Comparison of ENCODE assay signal across 15 cellular contexts in the genomic region with DNA sequence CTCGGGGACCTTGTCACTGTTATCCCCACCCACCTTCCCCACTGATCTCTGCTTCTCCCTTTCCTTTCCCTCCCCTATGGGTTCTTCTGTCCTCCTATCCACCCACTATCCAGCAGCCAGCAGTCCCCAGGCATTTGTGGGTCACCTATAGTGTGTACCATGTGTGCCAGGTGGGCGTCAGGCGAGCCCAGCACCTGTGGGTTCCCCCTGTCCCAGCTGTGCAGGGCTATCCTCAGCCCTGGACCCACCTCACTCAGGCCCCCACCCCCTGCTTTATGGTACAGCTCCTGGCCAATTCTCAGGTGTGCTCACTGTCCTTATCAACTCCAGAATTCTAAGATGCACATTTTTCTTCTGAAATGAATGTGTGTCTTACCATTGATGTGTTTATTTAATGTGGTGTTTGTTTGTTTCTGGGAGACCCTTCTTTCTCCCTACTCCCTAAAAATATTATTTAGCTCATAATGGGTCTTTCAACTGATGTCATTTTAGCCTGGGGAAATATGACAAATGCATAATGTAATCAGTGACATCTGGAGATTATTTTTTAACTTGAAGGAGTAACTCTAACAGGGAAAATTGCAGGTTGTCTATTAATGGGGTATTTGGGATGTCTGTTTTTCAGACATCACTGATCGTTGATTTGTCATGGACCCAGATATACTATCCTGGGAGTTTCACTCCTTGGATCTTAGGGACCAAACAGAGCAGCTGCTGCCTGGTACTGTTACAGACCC.
DNase-seq lines count a peak whose midpoint lies in the region; ATAC-seq and TF ChIP-seq lines count a peak whose summit lies in the region.
"Had no signal": no experiment of that assay in that cellular context is flagged by ENCODE, and none has a peak within 500 bp of the region (broad histone marks: within the 10 kb centered on the region; RNA-seq: fewer than 3 reads in every experiment).

No MANE protein-coding gene starts in this region.

- H3K4me2 ChIP-seq in OCI-LY3 (ENCODE audit: low read length), result peak overlapping the region; percentile 8; the same call in 1 of the 2 replicates

- H3K36me3 Mint-ChIP-seq in natural killer cell, result no peaks in the 10 kb centered on the region
- H3K36me3 Mint-ChIP-seq in natural killer cell treated with Interleukin-12 subunit alpha and Interleukin-12 subunit beta and Interleukin-15 and Interleukin-18, amount 100 ng/mL, for 72 hours, result no peaks in the 10 kb centered on the region
- no peaks in the 10 kb centered on the region for H3K36me3 Mint-ChIP-seq in activated T-cell treated with anti-CD3 and anti-CD28 coated beads, Interleukin-2, amount 50 U/mL, for 72 hours (ENCODE audit: insufficient read depth in 2 of 2)
- H3K36me3 Mint-ChIP-seq in activated CD8-positive, alpha-beta T cell treated with anti-CD3 and anti-CD28 coated beads for 36 hours (ENCODE audit: low read depth), result no peaks in the 10 kb centered on the region
- H3K36me3 Mint-ChIP-seq: CD14-positive monocyte; CD8-positive, alpha-beta T cell had no signal

- no peak overlapping the region for H2AFZ ChIP-seq in OCI-LY3 (ENCODE audit: low read depth, low read length)
- H2AFZ ChIP-seq: GM23248 had no signal

- H3K79me2 ChIP-seq in OCI-LY3 (ENCODE audit: low read length), result no peaks in the 10 kb centered on the region

- peak overlapping the region; percentile 67 to 77 for H3K27ac Mint-ChIP-seq in natural killer cell
- H3K27ac Mint-ChIP-seq in natural killer cell treated with Interleukin-12 subunit alpha and Interleukin-12 subunit beta and Interleukin-15 and Interleukin-18, amount 100 ng/mL, for 72 hours, result peak overlapping the region in 1 of 2 donors; percentile 57
- H3K27ac Mint-ChIP-seq in activated T-cell treated with anti-CD3 and anti-CD28 coated beads, Interleukin-2, amount 50 U/mL, for 72 hours, result no peak overlapping the region
- no peak overlapping the region for H3K27ac Mint-ChIP-seq in activated CD8-positive, alpha-beta T cell treated with anti-CD3 and anti-CD28 coated beads for 36 hours
- H3K27ac Mint-ChIP-seq: B cell; CD8-positive, alpha-beta T cell; H9 had no signal

- CTCF ChIA-PET in activated CD8-positive, alpha-beta T cell treated with anti-CD3 and anti-CD28 coated beads for 36 hours (lab: Charles Lee), result no interaction called here

- no peaks in the 10 kb centered on the region for H3K9me3 Mint-ChIP-seq in natural killer cell
- H3K9me3 Mint-ChIP-seq in natural killer cell treated with Interleukin-12 subunit alpha and Interleukin-12 subunit beta and Interleukin-15 and Interleukin-18, amount 100 ng/mL, for 72 hours, result no peaks in the 10 kb centered on the region
- no peaks in the 10 kb centered on the region for H3K9me3 Mint-ChIP-seq in activated T-cell treated with anti-CD3 and anti-CD28 coated beads, Interleukin-2, amount 50 U/mL, for 72 hours
- no peaks in the 10 kb centered on the region for H3K9me3 Mint-ChIP-seq in activated CD8-positive, alpha-beta T cell treated with anti-CD3 and anti-CD28 coated beads for 36 hours
- H3K9me3 Mint-ChIP-seq: CD14-positive monocyte; CD8-positive, alpha-beta T cell; H9 had no signal

- H3K27ac ChIP-seq in OCI-LY3 (ENCODE audit: low read length), result no peak overlapping the region
- no peak overlapping the region for H3K27ac ChIP-seq in vagina
- no peak overlapping the region for H3K27ac ChIP-seq in effector memory CD4-positive, alpha-beta T cell (ENCODE audit: insufficient read depth, low read length, poor library complexity, severe bottlenecking)
- H3K27ac ChIP-seq: GM23248 had no signal

- no peak overlapping the region for H3K9ac ChIP-seq in OCI-LY3 (ENCODE audit: low read length)
- H3K9ac ChIP-seq: GM23248 had no signal

- no peaks in the 10 kb centered on the region for H4K20me1 ChIP-seq in OCI-LY3 (ENCODE audit: insufficient read depth, low read length)

- peaks cover 71 to 73% of the 10 kb centered on the region in 2 donors for H3K4me1 Mint-ChIP-seq in natural killer cell
- peaks cover 12 to 46% of the 10 kb centered on the region in 2 donors for H3K4me1 Mint-ChIP-seq in natural killer cell treated with Interleukin-12 subunit alpha and Interleukin-12 subunit beta and Interleukin-15 and Interleukin-18, amount 100 ng/mL, for 72 hours (ENCODE audit: low read depth in 2 of 2)
- no peaks in the 10 kb centered on the region for H3K4me1 Mint-ChIP-seq in activated T-cell treated with anti-CD3 and anti-CD28 coated beads, Interleukin-2, amount 50 U/mL, for 72 hours (ENCODE audit: low read depth)
- no peaks in the 10 kb centered on the region for H3K4me1 Mint-ChIP-seq in activated CD8-positive, alpha-beta T cell treated with anti-CD3 and anti-CD28 coated beads for 36 hours (ENCODE audit: low read depth)
- H3K4me1 Mint-ChIP-seq: B cell, CD14-positive monocyte had no signal

- TF ChIP-seq CTCF in natural killer cell (IDR thresholded peaks at IDR 0.05), result no peak
- no peak for TF ChIP-seq CTCF in OCI-LY3 (IDR thresholded peaks at IDR 0.05; ENCODE audit: low read depth, low read length)
- no peak for TF ChIP-seq CTCF in vagina (IDR thresholded peaks at IDR 0.05)
- TF ChIP-seq CTCF in activated CD8-positive, alpha-beta T cell treated with anti-CD3 and anti-CD28 coated beads for 36 hours (IDR thresholded peaks at IDR 0.05), result no peak

- H3K4me1 ChIP-seq in OCI-LY3 (ENCODE audit: low read length) (peaks cover 36% of the 10 kb centered on the region), vagina (no peaks in the 10 kb centered on the region)
- H3K4me1 ChIP-seq in effector memory CD4-positive, alpha-beta T cell (ENCODE audit: control insufficient read depth, insufficient read depth, low read length, poor library complexity, severe bottlenecking), result no peaks in the 10 kb centered on the region
- H3K4me1 ChIP-seq: Caco-2 had no signal

- POLR2A ChIA-PET in activated CD8-positive, alpha-beta T cell treated with anti-CD3 and anti-CD28 coated beads for 36 hours (lab: Charles Lee), result no interaction called here

- H3K27me3 ChIP-seq in OCI-LY3 (ENCODE audit: low read depth, low read length), result 0 out of 2 replicates have a peak, but pooled peaks cover 5% of the 10 kb centered on the region
- H3K27me3 ChIP-seq in vagina, result no peaks in the 10 kb centered on the region
- H3K27me3 ChIP-seq in effector memory CD4-positive, alpha-beta T cell (replicated peaks; ENCODE audit: control insufficient read depth, insufficient read depth, low read length, poor library complexity, severe bottlenecking), result no peaks in the 10 kb centered on the region

- intact Hi-C loops in natural killer cell (cut with micrococcal nuclease) (no loop called here), vagina (cut with DNase I) (no loop called here)
- intact Hi-C loops in activated CD8-positive, alpha-beta T cell treated with anti-CD3 and anti-CD28 coated beads for 36 hours (cut with micrococcal nuclease), result no loop called here

- H3K4me3 ChIP-seq in OCI-LY3 (ENCODE audit: low read length), result no peak overlapping the region
- H3K4me3 ChIP-seq in vagina, result no peak overlapping the region
- no peak overlapping the region for H3K4me3 ChIP-seq in effector memory CD4-positive, alpha-beta T cell (ENCODE audit: insufficient read depth, low read depth, low read length, poor library complexity, severe bottlenecking)
- H3K4me3 ChIP-seq: GM23248 had no signal

- no peak for DNase-seq in natural killer cell
- DNase-seq in natural killer cell treated with Interleukin-12 subunit alpha and Interleukin-12 subunit beta and Interleukin-15 and Interleukin-18, amount 100 ng/mL, for 72 hours (ENCODE audit: low spot score), result no peak
- DNase-seq in ecto neural progenitor cell (ENCODE audit: low spot score), result peak; percentile 35
- peak; percentile 61 to 62 for DNase-seq in vagina (ENCODE audit: extremely low spot score in 2 of 2)
- DNase-seq in activated T-cell treated with anti-CD3 and anti-CD28 coated beads, Interleukin-2, amount 50 U/mL, for 72 hours, result no peak
- no peak for DNase-seq in effector memory CD4-positive, alpha-beta T cell
- DNase-seq in activated CD8-positive, alpha-beta T cell treated with anti-CD3 and anti-CD28 coated beads for 36 hours, result no peak
- DNase-seq: Caco-2, DMS 273 treated with DMSO at 0.1 percent for 48 hours, GM23248 had no signal

- H3K4me3 Mint-ChIP-seq in natural killer cell, result no peak overlapping the region
- no peak overlapping the region for H3K4me3 Mint-ChIP-seq in natural killer cell treated with Interleukin-12 subunit alpha and Interleukin-12 subunit beta and Interleukin-15 and Interleukin-18, amount 100 ng/mL, for 72 hours
- H3K4me3 Mint-ChIP-seq in activated T-cell treated with anti-CD3 and anti-CD28 coated beads, Interleukin-2, amount 50 U/mL, for 72 hours, result no peak overlapping the region
- H3K4me3 Mint-ChIP-seq in activated CD8-positive, alpha-beta T cell treated with anti-CD3 and anti-CD28 coated beads for 36 hours, result no peak overlapping the region
- H3K4me3 Mint-ChIP-seq: B cell; CD14-positive monocyte; CD8-positive, alpha-beta T cell; H9 had no signal

- TF ChIP-seq POLR2A in vagina (IDR thresholded peaks at IDR 0.05), result no peak

- no peaks in the 10 kb centered on the region for H3K27me3 Mint-ChIP-seq in natural killer cell (ENCODE audit: low read depth in 2 of 2)
- no peaks in the 10 kb centered on the region for H3K27me3 Mint-ChIP-seq in natural killer cell treated with Interleukin-12 subunit alpha and Interleukin-12 subunit beta and Interleukin-15 and Interleukin-18, amount 100 ng/mL, for 72 hours
- no peaks in the 10 kb centered on the region for H3K27me3 Mint-ChIP-seq in activated T-cell treated with anti-CD3 and anti-CD28 coated beads, Interleukin-2, amount 50 U/mL, for 72 hours (ENCODE audit: low read depth)
- H3K27me3 Mint-ChIP-seq in activated CD8-positive, alpha-beta T cell treated with anti-CD3 and anti-CD28 coated beads for 36 hours, result no peaks in the 10 kb centered on the region

- H3K9me3 ChIP-seq in OCI-LY3 (ENCODE audit: insufficient read depth, low read length) (no peaks in the 10 kb centered on the region), vagina (no peaks in the 10 kb centered on the region)
- no peaks in the 10 kb centered on the region for H3K9me3 ChIP-seq in effector memory CD4-positive, alpha-beta T cell (ENCODE audit: control insufficient read depth, low read length)
- H3K9me3 ChIP-seq: Caco-2 had no signal

- ATAC-seq in natural killer cell, result no peak
- ATAC-seq in natural killer cell treated with Interleukin-12 subunit alpha and Interleukin-12 subunit beta and Interleukin-15 and Interleukin-18, amount 100 ng/mL, for 72 hours, result no peak
- ATAC-seq in activated T-cell treated with anti-CD3 and anti-CD28 coated beads, Interleukin-2, amount 50 U/mL, for 72 hours (replicated peaks in 1 of 2), result no peak
- no peak for ATAC-seq in activated CD8-positive, alpha-beta T cell treated with anti-CD3 and anti-CD28 coated beads for 36 hours
- ATAC-seq: CD8-positive, alpha-beta T cell had no signal

- H3K36me3 ChIP-seq in OCI-LY3 (replicated peaks; ENCODE audit: low read depth, low read length), result no peaks in the 10 kb centered on the region
- no peaks in the 10 kb centered on the region for H3K36me3 ChIP-seq in vagina
- no peaks in the 10 kb centered on the region for H3K36me3 ChIP-seq in effector memory CD4-positive, alpha-beta T cell (ENCODE audit: control insufficient read depth, insufficient read depth, low read length)

Comparison
In these comparisons a context has a peak if more than half of its experiments do, and no peak if none do; other contexts are left out.
1. DNase-seq: peak in ecto neural progenitor cell (single experiment) and vagina (2 of 2); none in natural killer cell (single experiment), natural killer cell treated with Interleukin-12 subunit alpha and Interleukin-12 subunit beta and Interleukin-15 and Interleukin-18, amount 100 ng/mL, for 72 hours (single experiment), activated T-cell treated with anti-CD3 and anti-CD28 coated beads, Interleukin-2, amount 50 U/mL, for 72 hours (0 of 2), effector memory CD4-positive, alpha-beta T cell (0 of 3) and activated CD8-positive, alpha-beta T cell treated with anti-CD3 and anti-CD28 coated beads for 36 hours (single experiment).
2. H3K27ac Mint-ChIP-seq: peak in natural killer cell (2 of 2); none in activated T-cell treated with anti-CD3 and anti-CD28 coated beads, Interleukin-2, amount 50 U/mL, for 72 hours (single experiment) and activated CD8-positive, alpha-beta T cell treated with anti-CD3 and anti-CD28 coated beads for 36 hours (single experiment).